Comparison of ENCODE assay signal across 1 cellular context in the genomic region with DNA sequence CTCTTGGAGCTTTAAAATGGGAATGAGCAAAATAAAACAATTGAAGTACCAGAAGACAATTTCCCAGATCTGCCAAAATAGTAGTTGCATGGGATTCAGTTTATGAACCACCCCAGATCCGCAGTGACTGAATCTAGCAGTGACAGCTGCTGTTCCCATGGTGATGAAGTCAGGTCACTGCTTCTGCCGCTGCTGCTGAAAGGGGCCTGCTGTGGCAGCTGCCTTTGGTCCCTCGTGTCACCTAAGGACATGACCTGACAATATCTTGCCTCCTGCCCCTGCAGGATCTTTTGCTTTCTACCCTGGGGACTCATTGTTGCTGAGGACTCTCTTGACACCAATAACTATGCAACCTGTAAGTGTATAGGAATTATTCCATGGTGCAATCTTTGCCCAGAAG.
TF ChIP-seq lines count a peak whose summit lies in the region.

No MANE protein-coding gene starts in this region.

TF ChIP-seq in H1, 55 proteins besides CTCF, POLR2A, EP300 and RAD21 (continued from another document):
- TF ChIP-seq, protein P1, sequence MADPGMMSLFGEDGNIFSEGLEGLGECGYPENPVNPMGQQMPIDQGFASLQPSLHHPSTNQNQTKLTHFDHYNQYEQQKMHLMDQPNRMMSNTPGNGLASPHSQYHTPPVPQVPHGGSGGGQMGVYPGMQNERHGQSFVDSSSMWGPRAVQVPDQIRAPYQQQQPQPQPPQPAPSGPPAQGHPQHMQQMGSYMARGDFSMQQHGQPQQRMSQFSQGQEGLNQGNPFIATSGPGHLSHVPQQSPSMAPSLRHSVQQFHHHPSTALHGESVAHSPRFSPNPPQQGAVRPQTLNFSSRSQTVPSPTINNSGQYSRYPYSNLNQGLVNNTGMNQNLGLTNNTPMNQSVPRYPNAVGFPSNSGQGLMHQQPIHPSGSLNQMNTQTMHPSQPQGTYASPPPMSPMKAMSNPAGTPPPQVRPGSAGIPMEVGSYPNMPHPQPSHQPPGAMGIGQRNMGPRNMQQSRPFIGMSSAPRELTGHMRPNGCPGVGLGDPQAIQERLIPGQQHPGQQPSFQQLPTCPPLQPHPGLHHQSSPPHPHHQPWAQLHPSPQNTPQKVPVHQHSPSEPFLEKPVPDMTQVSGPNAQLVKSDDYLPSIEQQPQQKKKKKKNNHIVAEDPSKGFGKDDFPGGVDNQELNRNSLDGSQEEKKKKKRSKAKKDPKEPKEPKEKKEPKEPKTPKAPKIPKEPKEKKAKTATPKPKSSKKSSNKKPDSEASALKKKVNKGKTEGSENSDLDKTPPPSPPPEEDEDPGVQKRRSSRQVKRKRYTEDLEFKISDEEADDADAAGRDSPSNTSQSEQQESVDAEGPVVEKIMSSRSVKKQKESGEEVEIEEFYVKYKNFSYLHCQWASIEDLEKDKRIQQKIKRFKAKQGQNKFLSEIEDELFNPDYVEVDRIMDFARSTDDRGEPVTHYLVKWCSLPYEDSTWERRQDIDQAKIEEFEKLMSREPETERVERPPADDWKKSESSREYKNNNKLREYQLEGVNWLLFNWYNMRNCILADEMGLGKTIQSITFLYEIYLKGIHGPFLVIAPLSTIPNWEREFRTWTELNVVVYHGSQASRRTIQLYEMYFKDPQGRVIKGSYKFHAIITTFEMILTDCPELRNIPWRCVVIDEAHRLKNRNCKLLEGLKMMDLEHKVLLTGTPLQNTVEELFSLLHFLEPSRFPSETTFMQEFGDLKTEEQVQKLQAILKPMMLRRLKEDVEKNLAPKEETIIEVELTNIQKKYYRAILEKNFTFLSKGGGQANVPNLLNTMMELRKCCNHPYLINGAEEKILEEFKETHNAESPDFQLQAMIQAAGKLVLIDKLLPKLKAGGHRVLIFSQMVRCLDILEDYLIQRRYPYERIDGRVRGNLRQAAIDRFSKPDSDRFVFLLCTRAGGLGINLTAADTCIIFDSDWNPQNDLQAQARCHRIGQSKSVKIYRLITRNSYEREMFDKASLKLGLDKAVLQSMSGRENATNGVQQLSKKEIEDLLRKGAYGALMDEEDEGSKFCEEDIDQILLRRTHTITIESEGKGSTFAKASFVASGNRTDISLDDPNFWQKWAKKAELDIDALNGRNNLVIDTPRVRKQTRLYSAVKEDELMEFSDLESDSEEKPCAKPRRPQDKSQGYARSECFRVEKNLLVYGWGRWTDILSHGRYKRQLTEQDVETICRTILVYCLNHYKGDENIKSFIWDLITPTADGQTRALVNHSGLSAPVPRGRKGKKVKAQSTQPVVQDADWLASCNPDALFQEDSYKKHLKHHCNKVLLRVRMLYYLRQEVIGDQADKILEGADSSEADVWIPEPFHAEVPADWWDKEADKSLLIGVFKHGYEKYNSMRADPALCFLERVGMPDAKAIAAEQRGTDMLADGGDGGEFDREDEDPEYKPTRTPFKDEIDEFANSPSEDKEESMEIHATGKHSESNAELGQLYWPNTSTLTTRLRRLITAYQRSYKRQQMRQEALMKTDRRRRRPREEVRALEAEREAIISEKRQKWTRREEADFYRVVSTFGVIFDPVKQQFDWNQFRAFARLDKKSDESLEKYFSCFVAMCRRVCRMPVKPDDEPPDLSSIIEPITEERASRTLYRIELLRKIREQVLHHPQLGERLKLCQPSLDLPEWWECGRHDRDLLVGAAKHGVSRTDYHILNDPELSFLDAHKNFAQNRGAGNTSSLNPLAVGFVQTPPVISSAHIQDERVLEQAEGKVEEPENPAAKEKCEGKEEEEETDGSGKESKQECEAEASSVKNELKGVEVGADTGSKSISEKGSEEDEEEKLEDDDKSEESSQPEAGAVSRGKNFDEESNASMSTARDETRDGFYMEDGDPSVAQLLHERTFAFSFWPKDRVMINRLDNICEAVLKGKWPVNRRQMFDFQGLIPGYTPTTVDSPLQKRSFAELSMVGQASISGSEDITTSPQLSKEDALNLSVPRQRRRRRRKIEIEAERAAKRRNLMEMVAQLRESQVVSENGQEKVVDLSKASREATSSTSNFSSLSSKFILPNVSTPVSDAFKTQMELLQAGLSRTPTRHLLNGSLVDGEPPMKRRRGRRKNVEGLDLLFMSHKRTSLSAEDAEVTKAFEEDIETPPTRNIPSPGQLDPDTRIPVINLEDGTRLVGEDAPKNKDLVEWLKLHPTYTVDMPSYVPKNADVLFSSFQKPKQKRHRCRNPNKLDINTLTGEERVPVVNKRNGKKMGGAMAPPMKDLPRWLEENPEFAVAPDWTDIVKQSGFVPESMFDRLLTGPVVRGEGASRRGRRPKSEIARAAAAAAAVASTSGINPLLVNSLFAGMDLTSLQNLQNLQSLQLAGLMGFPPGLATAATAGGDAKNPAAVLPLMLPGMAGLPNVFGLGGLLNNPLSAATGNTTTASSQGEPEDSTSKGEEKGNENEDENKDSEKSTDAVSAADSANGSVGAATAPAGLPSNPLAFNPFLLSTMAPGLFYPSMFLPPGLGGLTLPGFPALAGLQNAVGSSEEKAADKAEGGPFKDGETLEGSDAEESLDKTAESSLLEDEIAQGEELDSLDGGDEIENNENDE (IDR thresholded peaks at IDR 0.05; ENCODE audit: insufficient replicate concordance, low read length): no peak
- TF ChIP-seq CBX5 (IDR thresholded peaks at IDR 0.05; ENCODE audit: low read depth, low read length) (no peak), NRF1 (IDR thresholded peaks at IDR 0.05; ENCODE audit: low read depth, low read length) (no peak), JUN (IDR thresholded peaks at IDR 0.05; ENCODE audit: low read depth, low read length) (no peak), CHD1 (IDR thresholded peaks at IDR 0.05; ENCODE audit: low read depth, low read length) (no peak), ZNF274 (IDR thresholded peaks at IDR 0.05; ENCODE audit: borderline replicate concordance, extremely low read depth, low read length) (no peak), SIX5 (IDR thresholded peaks at IDR 0.05; ENCODE audit: low read depth, low read length) (no peak), KDM4A (IDR thresholded peaks at IDR 0.05; ENCODE audit: low read depth, low read length, severe bottlenecking) (no peak)
